ENCODE assay signal across 1 cellular context in the genomic region with DNA sequence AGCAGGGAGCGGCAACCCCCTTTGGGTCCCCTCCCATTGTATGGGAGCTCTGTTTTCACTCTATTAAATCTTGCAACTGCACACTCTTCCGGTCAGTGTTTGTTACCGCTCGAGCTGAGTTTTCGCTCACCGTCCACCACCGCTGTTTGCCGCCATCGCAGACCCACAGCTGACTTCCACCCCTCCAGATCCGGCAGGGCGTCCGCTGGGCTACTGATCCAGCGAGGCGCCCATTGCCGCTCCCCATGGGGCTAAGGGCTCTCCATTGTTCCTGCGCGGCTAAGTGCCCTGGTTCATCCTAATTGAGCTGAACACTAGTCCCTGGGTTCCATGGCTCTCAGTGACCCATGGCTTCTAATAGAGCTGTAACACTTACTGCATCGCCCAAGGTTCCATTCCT.
TF ChIP-seq lines count a peak whose summit lies in the region.

No MANE protein-coding gene starts in this region.

TF ChIP-seq in GM23338, 12 proteins besides CTCF, POLR2A, EP300 and RAD21 (continued from another document):
- TF ChIP-seq POLR2AphosphoS5 (IDR thresholded peaks at IDR 0.05; ENCODE audit: low read depth) (no peak), CREB1 (CRISPR knock-in tag; IDR thresholded peaks at IDR 0.05; ENCODE audit: low read depth) (no peak), STAT1 (IDR thresholded peaks at IDR 0.05; ENCODE audit: unreplicated experiment) (no peak), ZNF114 (CRISPR knock-in tag; IDR thresholded peaks at IDR 0.05) (no peak), NANOG (IDR thresholded peaks at IDR 0.05; ENCODE audit: borderline replicate concordance) (no peak), EZH2phosphoT487 (IDR thresholded peaks at IDR 0.05; ENCODE audit: unreplicated experiment) (no peak), EZH2 (IDR thresholded peaks at IDR 0.05; ENCODE audit: low read depth, unreplicated experiment) (no peak), JUNB (IDR thresholded peaks at IDR 0.05; ENCODE audit: unreplicated experiment) (no peak)
- TF ChIP-seq, protein P1, sequence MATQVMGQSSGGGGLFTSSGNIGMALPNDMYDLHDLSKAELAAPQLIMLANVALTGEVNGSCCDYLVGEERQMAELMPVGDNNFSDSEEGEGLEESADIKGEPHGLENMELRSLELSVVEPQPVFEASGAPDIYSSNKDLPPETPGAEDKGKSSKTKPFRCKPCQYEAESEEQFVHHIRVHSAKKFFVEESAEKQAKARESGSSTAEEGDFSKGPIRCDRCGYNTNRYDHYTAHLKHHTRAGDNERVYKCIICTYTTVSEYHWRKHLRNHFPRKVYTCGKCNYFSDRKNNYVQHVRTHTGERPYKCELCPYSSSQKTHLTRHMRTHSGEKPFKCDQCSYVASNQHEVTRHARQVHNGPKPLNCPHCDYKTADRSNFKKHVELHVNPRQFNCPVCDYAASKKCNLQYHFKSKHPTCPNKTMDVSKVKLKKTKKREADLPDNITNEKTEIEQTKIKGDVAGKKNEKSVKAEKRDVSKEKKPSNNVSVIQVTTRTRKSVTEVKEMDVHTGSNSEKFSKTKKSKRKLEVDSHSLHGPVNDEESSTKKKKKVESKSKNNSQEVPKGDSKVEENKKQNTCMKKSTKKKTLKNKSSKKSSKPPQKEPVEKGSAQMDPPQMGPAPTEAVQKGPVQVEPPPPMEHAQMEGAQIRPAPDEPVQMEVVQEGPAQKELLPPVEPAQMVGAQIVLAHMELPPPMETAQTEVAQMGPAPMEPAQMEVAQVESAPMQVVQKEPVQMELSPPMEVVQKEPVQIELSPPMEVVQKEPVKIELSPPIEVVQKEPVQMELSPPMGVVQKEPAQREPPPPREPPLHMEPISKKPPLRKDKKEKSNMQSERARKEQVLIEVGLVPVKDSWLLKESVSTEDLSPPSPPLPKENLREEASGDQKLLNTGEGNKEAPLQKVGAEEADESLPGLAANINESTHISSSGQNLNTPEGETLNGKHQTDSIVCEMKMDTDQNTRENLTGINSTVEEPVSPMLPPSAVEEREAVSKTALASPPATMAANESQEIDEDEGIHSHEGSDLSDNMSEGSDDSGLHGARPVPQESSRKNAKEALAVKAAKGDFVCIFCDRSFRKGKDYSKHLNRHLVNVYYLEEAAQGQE (IDR thresholded peaks at IDR 0.05; ENCODE audit: unreplicated experiment), result no peak
- TF ChIP-seq, protein P2, sequence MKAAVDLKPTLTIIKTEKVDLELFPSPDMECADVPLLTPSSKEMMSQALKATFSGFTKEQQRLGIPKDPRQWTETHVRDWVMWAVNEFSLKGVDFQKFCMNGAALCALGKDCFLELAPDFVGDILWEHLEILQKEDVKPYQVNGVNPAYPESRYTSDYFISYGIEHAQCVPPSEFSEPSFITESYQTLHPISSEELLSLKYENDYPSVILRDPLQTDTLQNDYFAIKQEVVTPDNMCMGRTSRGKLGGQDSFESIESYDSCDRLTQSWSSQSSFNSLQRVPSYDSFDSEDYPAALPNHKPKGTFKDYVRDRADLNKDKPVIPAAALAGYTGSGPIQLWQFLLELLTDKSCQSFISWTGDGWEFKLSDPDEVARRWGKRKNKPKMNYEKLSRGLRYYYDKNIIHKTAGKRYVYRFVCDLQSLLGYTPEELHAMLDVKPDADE (IDR thresholded peaks at IDR 0.05), result no peak
- TF ChIP-seq, protein P3, sequence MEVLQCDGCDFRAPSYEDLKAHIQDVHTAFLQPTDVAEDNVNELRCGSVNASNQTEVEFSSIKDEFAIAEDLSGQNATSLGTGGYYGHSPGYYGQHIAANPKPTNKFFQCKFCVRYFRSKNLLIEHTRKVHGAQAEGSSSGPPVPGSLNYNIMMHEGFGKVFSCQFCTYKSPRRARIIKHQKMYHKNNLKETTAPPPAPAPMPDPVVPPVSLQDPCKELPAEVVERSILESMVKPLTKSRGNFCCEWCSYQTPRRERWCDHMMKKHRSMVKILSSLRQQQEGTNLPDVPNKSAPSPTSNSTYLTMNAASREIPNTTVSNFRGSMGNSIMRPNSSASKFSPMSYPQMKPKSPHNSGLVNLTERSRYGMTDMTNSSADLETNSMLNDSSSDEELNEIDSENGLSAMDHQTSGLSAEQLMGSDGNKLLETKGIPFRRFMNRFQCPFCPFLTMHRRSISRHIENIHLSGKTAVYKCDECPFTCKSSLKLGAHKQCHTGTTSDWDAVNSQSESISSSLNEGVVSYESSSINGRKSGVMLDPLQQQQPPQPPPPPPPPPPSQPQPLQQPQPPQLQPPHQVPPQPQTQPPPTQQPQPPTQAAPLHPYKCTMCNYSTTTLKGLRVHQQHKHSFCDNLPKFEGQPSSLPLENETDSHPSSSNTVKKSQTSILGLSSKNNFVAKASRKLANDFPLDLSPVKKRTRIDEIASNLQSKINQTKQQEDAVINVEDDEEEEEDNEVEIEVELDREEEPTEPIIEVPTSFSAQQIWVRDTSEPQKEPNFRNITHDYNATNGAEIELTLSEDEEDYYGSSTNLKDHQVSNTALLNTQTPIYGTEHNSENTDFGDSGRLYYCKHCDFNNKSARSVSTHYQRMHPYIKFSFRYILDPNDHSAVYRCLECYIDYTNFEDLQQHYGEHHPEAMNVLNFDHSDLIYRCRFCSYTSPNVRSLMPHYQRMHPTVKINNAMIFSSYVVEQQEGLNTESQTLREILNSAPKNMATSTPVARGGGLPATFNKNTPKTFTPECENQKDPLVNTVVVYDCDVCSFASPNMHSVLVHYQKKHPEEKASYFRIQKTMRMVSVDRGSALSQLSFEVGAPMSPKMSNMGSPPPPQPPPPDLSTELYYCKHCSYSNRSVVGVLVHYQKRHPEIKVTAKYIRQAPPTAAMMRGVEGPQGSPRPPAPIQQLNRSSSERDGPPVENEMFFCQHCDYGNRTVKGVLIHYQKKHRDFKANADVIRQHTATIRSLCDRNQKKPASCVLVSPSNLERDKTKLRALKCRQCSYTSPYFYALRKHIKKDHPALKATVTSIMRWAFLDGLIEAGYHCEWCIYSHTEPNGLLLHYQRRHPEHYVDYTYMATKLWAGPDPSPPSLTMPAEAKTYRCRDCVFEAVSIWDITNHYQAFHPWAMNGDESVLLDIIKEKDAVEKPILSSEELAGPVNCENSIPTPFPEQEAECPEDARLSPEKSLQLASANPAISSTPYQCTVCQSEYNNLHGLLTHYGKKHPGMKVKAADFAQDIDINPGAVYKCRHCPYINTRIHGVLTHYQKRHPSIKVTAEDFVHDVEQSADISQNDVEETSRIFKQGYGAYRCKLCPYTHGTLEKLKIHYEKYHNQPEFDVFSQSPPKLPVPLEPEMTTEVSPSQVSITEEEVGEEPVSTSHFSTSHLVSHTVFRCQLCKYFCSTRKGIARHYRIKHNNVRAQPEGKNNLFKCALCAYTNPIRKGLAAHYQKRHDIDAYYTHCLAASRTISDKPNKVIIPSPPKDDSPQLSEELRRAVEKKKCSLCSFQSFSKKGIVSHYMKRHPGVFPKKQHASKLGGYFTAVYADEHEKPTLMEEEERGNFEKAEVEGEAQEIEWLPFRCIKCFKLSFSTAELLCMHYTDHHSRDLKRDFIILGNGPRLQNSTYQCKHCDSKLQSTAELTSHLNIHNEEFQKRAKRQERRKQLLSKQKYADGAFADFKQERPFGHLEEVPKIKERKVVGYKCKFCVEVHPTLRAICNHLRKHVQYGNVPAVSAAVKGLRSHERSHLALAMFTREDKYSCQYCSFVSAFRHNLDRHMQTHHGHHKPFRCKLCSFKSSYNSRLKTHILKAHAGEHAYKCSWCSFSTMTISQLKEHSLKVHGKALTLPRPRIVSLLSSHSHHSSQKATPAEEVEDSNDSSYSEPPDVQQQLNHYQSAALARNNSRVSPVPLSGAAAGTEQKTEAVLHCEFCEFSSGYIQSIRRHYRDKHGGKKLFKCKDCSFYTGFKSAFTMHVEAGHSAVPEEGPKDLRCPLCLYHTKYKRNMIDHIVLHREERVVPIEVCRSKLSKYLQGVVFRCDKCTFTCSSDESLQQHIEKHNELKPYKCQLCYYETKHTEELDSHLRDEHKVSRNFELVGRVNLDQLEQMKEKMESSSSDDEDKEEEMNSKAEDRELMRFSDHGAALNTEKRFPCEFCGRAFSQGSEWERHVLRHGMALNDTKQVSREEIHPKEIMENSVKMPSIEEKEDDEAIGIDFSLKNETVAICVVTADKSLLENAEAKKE (CRISPR knock-in tag; IDR thresholded peaks at IDR 0.05), result no peak
